In genomic region chr1:156659994-156660751, GRCh38 we compare ENCODE assay signal across 8 cellular contexts. TPM values are rescaled to one million over a fixed set of nuclear protein-coding genes. Genes with fewer than 3 reads are reported as not detected.
DNase-seq lines count a peak whose midpoint lies in the region; ATAC-seq and TF ChIP-seq lines count a peak whose summit lies in the region.

No MANE protein-coding gene starts in this region.

- H3K27me3 ChIP-seq in A673 (replicated peaks; ENCODE audit: insufficient read depth, low read depth, low read length, poor library complexity) (peaks cover 22% of the 10 kb centered on the region), layer of hippocampus (ENCODE audit: control insufficient read depth, insufficient read depth, low read length) (no peaks in the 10 kb centered on the region)

- no peaks in the 10 kb centered on the region for H3K36me3 ChIP-seq in A673 (ENCODE audit: insufficient read depth, low read length, poor library complexity, severe bottlenecking)

- POLR2A ChIA-PET in A673 (lab: Charles Lee; ENCODE audit: low non-redundant PET), result interaction anchor here (0.6 kb wide), 1 partner anchor 17 kb away, joined by 7 read pairs; no protein-coding TSS in a partner anchor

- ATAC-seq in GM18858 (IDR thresholded peaks at IDR 0.05; ENCODE audit: unreplicated experiment) (peak; percentile 49), HG03354 (IDR thresholded peaks at IDR 0.05; ENCODE audit: poor library complexity, severe bottlenecking, unreplicated experiment) (peak; percentile 66)

- intact Hi-C loops in A673 (cut with micrococcal nuclease; ENCODE audit: unreplicated experiment), result loop anchor here (2.0 kb wide), 1 partner anchor 17 kb away; the partner anchor contains the start of gene NES

- peak; percentile 100 for TF ChIP-seq CTCF in A673 (conservative IDR thresholded peaks at IDR 0.05; ENCODE audit: low read depth, low read length)

- H3K27ac ChIP-seq in A673 (ENCODE audit: low read depth, low read length, poor library complexity, severe bottlenecking), result no peak overlapping the region
- H3K27ac ChIP-seq in layer of hippocampus (ENCODE audit: low read depth, low read length), result peak overlapping the region; percentile 87

- no peaks in the 10 kb centered on the region for H3K9me3 ChIP-seq in A673 (ENCODE audit: low read depth, low read length, poor library complexity, severe bottlenecking)

- BruUV-seq in A673 (replicated peaks; lab: Mats Ljungman, UMichigan), result no TSS peak

- peak; percentile 96 for DNase-seq in A673 (ENCODE audit: low spot score)
- peak; percentile 70 for DNase-seq in NCI-H446 treated with DMSO at 0.1 percent for 48 hours (lab: John Stamatoyannopoulos, UW)
- DNase-seq in activated CD4-positive, CD25-positive, alpha-beta regulatory T cell treated with anti-CD3 and anti-CD28 coated beads, Interleukin-2, amount 50 U/mL, for 72 hours, result peak; percentile 96
- peak; percentile 92 for DNase-seq in cerebellar cortex (ENCODE audit: low spot score)
- DNase-seq in stimulated activated CD4-positive, alpha-beta T cell treated with anti-CD3 and anti-CD28 coated beads, Interleukin-1b, Interleukin-23, amount 100 ng/mL, for 1 hour (ENCODE audit: low read depth in 2 of 2), result peak; percentile 75 to 89

- CTCF ChIA-PET in A673 (lab: Charles Lee), result interaction anchor here (0.6 to 1.6 kb wide), 7 partner anchors 17 to 46 kb away, joined by 3 to 5 read pairs (median 3); partner anchors contain the start of gene NES

- H3K4me1 ChIP-seq in A673 (ENCODE audit: insufficient read depth, low read length, poor library complexity, severe bottlenecking), result peaks cover 53% of the 10 kb centered on the region

- no peak overlapping the region for H3K4me3 ChIP-seq in A673 (ENCODE audit: low read depth, low read length, poor library complexity, severe bottlenecking)

RNA-seq across cellular contexts. Expression of gene NES, which starts 17.0 kb away (rescaled TPM):
- total RNA-seq in A673 (2021), result 8.7 and 12.3 TPM in 2 replicates

RNA-seq across cellular contexts. Expression of gene BCAN, which starts 18.3 kb away (rescaled TPM):
- not detected in 2 replicates for total RNA-seq in A673 (2021)

RNA-seq across cellular contexts. Expression of gene HAPLN2, which starts 41.0 kb away (rescaled TPM):
- not detected in 2 replicates for total RNA-seq in A673 (2021)

RNA-seq across cellular contexts. Expression of gene CRABP2, which starts 45.2 kb away (rescaled TPM):
- total RNA-seq in A673 (2021), result 1.1 and 4.0 TPM in 2 replicates

RNA-seq across cellular contexts. Expression of gene GPATCH4, which starts 58.9 kb away (rescaled TPM):
- 66.8 and 84.2 TPM in 2 replicates for total RNA-seq in A673 (2021)
